26 cellular contexts compared by ENCODE assay signal in genomic region chr11:126086248-126086647, GRCh38.
"Had no signal": no experiment of that assay in that cellular context is flagged by ENCODE, and none has a peak within 500 bp of the region (broad histone marks: within the 10 kb centered on the region; RNA-seq: fewer than 3 reads in every experiment).

No MANE protein-coding gene starts in this region.

- H3K27ac Mint-ChIP-seq: activated CD4-positive, alpha-beta memory T cell treated with anti-CD3 and anti-CD28 coated beads for 36 hours; activated CD4-positive, alpha-beta T cell treated with anti-CD3 and anti-CD28 coated beads for 36 hours; activated CD4-positive, alpha-beta T cell treated with anti-CD3 and anti-CD28 coated beads, Interleukin-2, amount 10 ng/mL, durations not matched to agents 24 days and 14 days; activated CD8-positive, alpha-beta memory T cell treated with anti-CD3 and anti-CD28 coated beads, Interleukin-2, amount 10 ng/mL, durations not matched to agents 7 days and 5 days; activated naive CD4-positive, alpha-beta T cell treated with anti-CD3 and anti-CD28 coated beads, Interleukin-2, amount 10 ng/mL, durations not matched to agents 7 days and 5 days; activated naive CD4-positive, alpha-beta T cell treated with anti-CD3 and anti-CD28 coated beads, Interleukin-2, amount 50 U/mL, for 72 hours; activated T-cell treated with anti-CD3 and anti-CD28 coated beads, Interleukin-2, amount 50 U/mL, for 24 hours; activated T-cell treated with anti-CD3 and anti-CD28 coated beads, Interleukin-2, amount 50 U/mL, for 72 hours; effector memory CD8-positive, alpha-beta T cell had no signal

- H3K4me3 ChIP-seq: esophagus muscularis mucosa, gastroesophageal sphincter had no signal

- DNase-seq: activated CD4-positive, alpha-beta memory T cell treated with anti-CD3 and anti-CD28 coated beads for 36 hours; activated CD4-positive, alpha-beta T cell treated with anti-CD3 and anti-CD28 coated beads for 36 hours; activated CD4-positive, alpha-beta T cell treated with anti-CD3 and anti-CD28 coated beads, Interleukin-2, amount 10 ng/mL, durations not matched to agents 24 days and 14 days; activated CD4-positive, CD25-positive, alpha-beta regulatory T cell; activated CD4-positive, CD25-positive, alpha-beta regulatory T cell treated with anti-CD3 and anti-CD28 coated beads, Interleukin-2, amount 50 U/mL, for 72 hours; activated CD8-positive, alpha-beta memory T cell treated with anti-CD3 and anti-CD28 coated beads, Interleukin-2, amount 10 ng/mL, durations not matched to agents 7 days and 5 days; activated CD8-positive, alpha-beta memory T cell treated with anti-CD3 and anti-CD28 coated beads, Interleukin-2, amount 50 U/mL, for 4 hours; activated CD8-positive, alpha-beta T cell treated with anti-CD3 and anti-CD28 coated beads, Interleukin-2, amount 10 ng/mL, durations not matched to agents 7 days and 5 days; activated gamma-delta T cell; activated naive CD4-positive, alpha-beta T cell; activated naive CD4-positive, alpha-beta T cell treated with anti-CD3 and anti-CD28 coated beads, Interleukin-2, amount 10 ng/mL, durations not matched to agents 7 days and 5 days; activated naive CD8-positive, alpha-beta T cell treated with anti-CD3 and anti-CD28 coated beads, Interleukin-2, amount 10 ng/mL, durations not matched to agents 7 days and 5 days; activated T-cell treated with anti-CD3 and anti-CD28 coated beads, Interleukin-2, amount 50 U/mL, for 24 hours; activated T-cell treated with anti-CD3 and anti-CD28 coated beads, Interleukin-2, amount 50 U/mL, for 72 hours; brain microvascular endothelial cell; caudate nucleus; cortex of kidney; dermis blood vessel endothelial cell; effector CD4-positive, alpha-beta T cell; effector memory CD8-positive, alpha-beta T cell; erythroblast; foreskin melanocyte; T-helper 2 cell had no signal

- H3K27ac ChIP-seq: brain microvascular endothelial cell, esophagus muscularis mucosa, gastroesophageal sphincter had no signal

- H3K36me3 Mint-ChIP-seq: activated CD4-positive, alpha-beta memory T cell treated with anti-CD3 and anti-CD28 coated beads for 36 hours; activated CD8-positive, alpha-beta memory T cell treated with anti-CD3 and anti-CD28 coated beads, Interleukin-2, amount 10 ng/mL, durations not matched to agents 7 days and 5 days; activated naive CD4-positive, alpha-beta T cell treated with anti-CD3 and anti-CD28 coated beads, Interleukin-2, amount 10 ng/mL, durations not matched to agents 7 days and 5 days; activated naive CD4-positive, alpha-beta T cell treated with anti-CD3 and anti-CD28 coated beads, Interleukin-2, amount 50 U/mL, for 72 hours; activated naive CD8-positive, alpha-beta T cell treated with anti-CD3 and anti-CD28 coated beads, Interleukin-2, amount 10 ng/mL, durations not matched to agents 7 days and 5 days had no signal

- H3K4me3 Mint-ChIP-seq: activated CD4-positive, alpha-beta memory T cell treated with anti-CD3 and anti-CD28 coated beads for 36 hours; activated CD4-positive, alpha-beta T cell treated with anti-CD3 and anti-CD28 coated beads for 36 hours; activated CD4-positive, alpha-beta T cell treated with anti-CD3 and anti-CD28 coated beads, Interleukin-2, amount 10 ng/mL, durations not matched to agents 24 days and 14 days; activated CD8-positive, alpha-beta memory T cell treated with anti-CD3 and anti-CD28 coated beads, Interleukin-2, amount 10 ng/mL, durations not matched to agents 7 days and 5 days; activated CD8-positive, alpha-beta T cell treated with anti-CD3 and anti-CD28 coated beads, Interleukin-2, amount 10 ng/mL, durations not matched to agents 7 days and 5 days; activated naive CD4-positive, alpha-beta T cell treated with anti-CD3 and anti-CD28 coated beads, Interleukin-2, amount 10 ng/mL, durations not matched to agents 7 days and 5 days; activated naive CD8-positive, alpha-beta T cell treated with anti-CD3 and anti-CD28 coated beads, Interleukin-2, amount 10 ng/mL, durations not matched to agents 7 days and 5 days; activated T-cell treated with anti-CD3 and anti-CD28 coated beads, Interleukin-2, amount 50 U/mL, for 24 hours; activated T-cell treated with anti-CD3 and anti-CD28 coated beads, Interleukin-2, amount 50 U/mL, for 72 hours; effector memory CD8-positive, alpha-beta T cell had no signal

- H3K9me3 Mint-ChIP-seq: activated CD4-positive, alpha-beta memory T cell treated with anti-CD3 and anti-CD28 coated beads for 36 hours; activated CD4-positive, alpha-beta T cell treated with anti-CD3 and anti-CD28 coated beads, Interleukin-2, amount 10 ng/mL, durations not matched to agents 24 days and 14 days; activated naive CD4-positive, alpha-beta T cell treated with anti-CD3 and anti-CD28 coated beads, Interleukin-2, amount 10 ng/mL, durations not matched to agents 7 days and 5 days; activated naive CD4-positive, alpha-beta T cell treated with anti-CD3 and anti-CD28 coated beads, Interleukin-2, amount 50 U/mL, for 72 hours; activated T-cell treated with anti-CD3 and anti-CD28 coated beads, Interleukin-2, amount 50 U/mL, for 24 hours; activated T-cell treated with anti-CD3 and anti-CD28 coated beads, Interleukin-2, amount 50 U/mL, for 72 hours; effector memory CD8-positive, alpha-beta T cell had no signal

- H3K36me3 ChIP-seq: brain microvascular endothelial cell, esophagus muscularis mucosa, gastroesophageal sphincter had no signal

- H3K9me3 ChIP-seq: esophagus muscularis mucosa, gastroesophageal sphincter had no signal

- H3K4me1 ChIP-seq: gastroesophageal sphincter had no signal

- H3K27me3 Mint-ChIP-seq: activated CD4-positive, alpha-beta memory T cell treated with anti-CD3 and anti-CD28 coated beads for 36 hours; activated CD4-positive, alpha-beta T cell treated with anti-CD3 and anti-CD28 coated beads for 36 hours; activated CD4-positive, alpha-beta T cell treated with anti-CD3 and anti-CD28 coated beads, Interleukin-2, amount 10 ng/mL, durations not matched to agents 24 days and 14 days; activated T-cell treated with anti-CD3 and anti-CD28 coated beads, Interleukin-2, amount 50 U/mL, for 24 hours had no signal

- H3K27me3 ChIP-seq: brain microvascular endothelial cell, esophagus muscularis mucosa, gastroesophageal sphincter had no signal

- ATAC-seq: activated CD4-positive, alpha-beta T cell treated with anti-CD3 and anti-CD28 coated beads for 36 hours; activated CD8-positive, alpha-beta memory T cell treated with anti-CD3 and anti-CD28 coated beads, Interleukin-2, amount 10 ng/mL, durations not matched to agents 7 days and 5 days; activated CD8-positive, alpha-beta T cell treated with anti-CD3 and anti-CD28 coated beads, Interleukin-2, amount 10 ng/mL, durations not matched to agents 7 days and 5 days; activated naive CD4-positive, alpha-beta T cell treated with anti-CD3 and anti-CD28 coated beads, Interleukin-2, amount 50 U/mL, for 72 hours; activated T-cell treated with anti-CD3 and anti-CD28 coated beads, Interleukin-2, amount 50 U/mL, for 72 hours; effector memory CD8-positive, alpha-beta T cell; gastroesophageal sphincter had no signal
